Comparison of ENCODE assay signal across 26 cellular contexts in the genomic region with DNA sequence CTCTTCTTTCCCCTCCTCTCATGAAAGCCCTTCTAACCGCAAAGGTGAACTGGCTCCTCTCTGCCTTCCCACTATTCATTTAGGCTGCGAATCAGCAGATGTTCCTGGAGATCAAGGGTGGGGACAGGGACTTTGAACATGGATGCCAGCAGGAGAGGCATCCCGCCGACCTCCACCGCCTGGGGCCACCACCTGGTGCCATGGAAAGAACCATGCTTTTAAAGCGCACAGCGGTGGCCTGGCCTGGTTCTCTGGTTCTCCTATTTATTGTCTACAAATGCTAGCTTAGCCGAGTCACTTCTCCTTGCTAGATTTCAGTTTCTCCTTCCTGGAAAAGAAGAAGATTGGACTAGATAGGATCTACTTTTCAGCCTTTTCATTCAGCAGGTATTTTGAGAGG.
"Had no signal": no experiment of that assay in that cellular context is flagged by ENCODE, and none has a peak within 500 bp of the region (broad histone marks: within the 10 kb centered on the region; RNA-seq: fewer than 3 reads in every experiment).

No MANE protein-coding gene starts in this region.

- DNase-seq: activated CD4-positive, alpha-beta T cell treated with anti-CD3 and anti-CD28 coated beads for 36 hours; activated CD4-positive, alpha-beta T cell treated with anti-CD3 and anti-CD28 coated beads, Interleukin-2, amount 50 U/mL, for 4 hours; activated CD8-positive, alpha-beta memory T cell treated with anti-CD3 and anti-CD28 coated beads, Interleukin-2, amount 50 U/mL, for 48 hours; activated CD8-positive, alpha-beta T cell treated with anti-CD3 and anti-CD28 coated beads, Interleukin-2, amount 10 ng/mL, durations not matched to agents 7 days and 5 days; activated naive CD4-positive, alpha-beta T cell; activated T-cell treated with anti-CD3 and anti-CD28 coated beads, Interleukin-2, amount 50 U/mL, for 1 hour; aorta; caudate nucleus; IMR-90; Kasumi-1; KBM-7; NCI-H1105; NCI-H1436; NCI-H187 treated with DMSO at 0.1 percent for 48 hours; NCI-H2081 treated with DMSO at 0.1 percent for 48 hours; NCI-H2227 treated with DMSO at 0.1 percent for 48 hours; NCI-H510A; NCI-H526 treated with DMSO at 0.1 percent for 48 hours; PC-3; SHP77 treated with DMSO at 0.1 percent for 48 hours; T-cell; T-helper 2 cell; T1000; WERI-Rb-1 had no signal

- H3K4me3 Mint-ChIP-seq: activated CD4-positive, alpha-beta T cell treated with anti-CD3 and anti-CD28 coated beads for 36 hours; activated CD8-positive, alpha-beta T cell treated with anti-CD3 and anti-CD28 coated beads, Interleukin-2, amount 10 ng/mL, durations not matched to agents 7 days and 5 days; activated naive CD4-positive, alpha-beta T cell treated with anti-CD3 and anti-CD28 coated beads, Interleukin-2, amount 50 U/mL, for 24 hours; T-cell had no signal

- H3K36me3 ChIP-seq: breast epithelium, WERI-Rb-1 had no signal

- H3K9me3 ChIP-seq: breast epithelium had no signal

- H3K27me3 ChIP-seq: breast epithelium had no signal

- H3K4me1 Mint-ChIP-seq: activated CD4-positive, alpha-beta T cell treated with anti-CD3 and anti-CD28 coated beads for 36 hours; activated naive CD4-positive, alpha-beta T cell treated with anti-CD3 and anti-CD28 coated beads, Interleukin-2, amount 50 U/mL, for 24 hours; T-cell had no signal

- H3K4me1 ChIP-seq: breast epithelium had no signal

- H3K9me3 Mint-ChIP-seq: activated naive CD4-positive, alpha-beta T cell treated with anti-CD3 and anti-CD28 coated beads, Interleukin-2, amount 50 U/mL, for 24 hours; T-cell had no signal

- ATAC-seq: activated CD4-positive, alpha-beta T cell treated with anti-CD3 and anti-CD28 coated beads for 36 hours; activated CD8-positive, alpha-beta T cell treated with anti-CD3 and anti-CD28 coated beads, Interleukin-2, amount 10 ng/mL, durations not matched to agents 7 days and 5 days; PC-3; T-cell had no signal

- H3K36me3 Mint-ChIP-seq: activated naive CD4-positive, alpha-beta T cell treated with anti-CD3 and anti-CD28 coated beads, Interleukin-2, amount 50 U/mL, for 24 hours; T-cell had no signal

- H3K4me3 ChIP-seq: breast epithelium had no signal

- H3K27ac Mint-ChIP-seq: activated CD4-positive, alpha-beta T cell treated with anti-CD3 and anti-CD28 coated beads for 36 hours; activated CD8-positive, alpha-beta T cell treated with anti-CD3 and anti-CD28 coated beads, Interleukin-2, amount 10 ng/mL, durations not matched to agents 7 days and 5 days; activated naive CD4-positive, alpha-beta T cell treated with anti-CD3 and anti-CD28 coated beads, Interleukin-2, amount 50 U/mL, for 24 hours; T-cell had no signal

- H3K27ac ChIP-seq: breast epithelium, WERI-Rb-1 had no signal
